In the genomic region with DNA sequence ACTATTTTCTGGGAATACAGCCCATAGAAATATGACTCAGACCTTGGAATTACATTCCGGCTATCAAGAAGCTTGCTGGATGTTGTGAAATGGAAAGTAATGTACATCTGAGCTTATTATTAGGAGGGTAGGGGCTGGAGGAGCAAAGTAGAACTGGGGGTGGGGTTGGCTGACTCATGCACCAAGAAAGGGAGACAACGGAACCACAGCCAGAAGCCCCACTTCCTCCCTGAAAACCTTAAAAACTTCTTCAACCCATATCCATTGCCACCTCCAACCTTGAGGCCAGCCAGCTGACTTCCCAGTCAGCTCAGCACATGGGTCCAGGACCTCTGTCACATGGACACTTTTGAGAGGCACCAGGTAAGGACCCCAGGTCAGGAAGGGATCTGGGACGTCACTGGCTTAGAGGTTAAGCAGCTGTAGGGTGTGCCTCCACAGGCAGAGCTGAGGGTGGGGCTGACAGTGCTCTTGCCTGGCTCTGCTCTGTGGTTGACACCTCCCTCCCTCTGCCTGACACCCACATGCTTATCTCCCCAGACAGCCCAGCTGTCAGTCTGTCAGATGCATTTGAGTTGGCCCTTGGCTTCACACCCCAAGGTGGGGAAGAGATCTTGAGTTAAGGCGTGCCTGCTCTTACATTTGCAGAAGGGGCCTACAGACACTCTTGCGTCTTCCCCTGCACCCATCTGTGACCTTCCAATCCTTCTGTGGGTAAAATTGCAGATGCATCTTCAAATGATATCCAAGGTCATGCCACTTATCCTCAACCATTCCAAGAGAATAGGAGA, we compare ENCODE assay signal across 9 cellular contexts. TPM values are rescaled to one million over a fixed set of nuclear protein-coding genes. Genes with fewer than 3 reads are reported as not detected.
DNase-seq lines count a peak whose midpoint lies in the region; ATAC-seq and TF ChIP-seq lines count a peak whose summit lies in the region.
"Had no signal": no experiment of that assay in that cellular context is flagged by ENCODE, and none has a peak within 500 bp of the region (broad histone marks: within the 10 kb centered on the region; RNA-seq: fewer than 3 reads in every experiment).

No MANE protein-coding gene starts in this region.

- no peaks in the 10 kb centered on the region for H3K27me3 ChIP-seq in BJ (ENCODE audit: control insufficient read depth, insufficient read depth, low read length)

- TF ChIP-seq CTCF in BJ (IDR thresholded peaks at IDR 0.05; ENCODE audit: insufficient read depth, low read depth, low read length) (no peak), fibroblast of pulmonary artery (IDR thresholded peaks at IDR 0.05; ENCODE audit: low read length, missing control alignments) (no peak)

- DNase-seq in BJ (ENCODE audit: low read depth) (peak; percentile 97), NCI-H446 treated with DMSO at 0.1 percent for 48 hours (lab: John Stamatoyannopoulos, UW) (peak; percentile 47), fibroblast of pulmonary artery (ENCODE audit: low read depth) (peak; percentile 96), HT-29 (ENCODE audit: low spot score) (no peak), hippocampal formation (lab: John Stamatoyannopoulos, UW) (no peak)
- peak; percentile 74 for DNase-seq in activated CD8-positive, alpha-beta memory T cell treated with anti-CD3 and anti-CD28 coated beads, Interleukin-2, amount 50 U/mL, for 1 hour (ENCODE audit: extremely low read depth)
- DNase-seq in stimulated activated CD4-positive, alpha-beta T cell treated with anti-CD3 and anti-CD28 coated beads, Interleukin-1b, Interleukin-23, amount 100 ng/mL, for 48 hours = peak; percentile 71

- H3K4me3 ChIP-seq in BJ (ENCODE audit: low read depth, low read length) = no peak overlapping the region
- H3K4me3 ChIP-seq in fibroblast of pulmonary artery (replicated peaks; ENCODE audit: low read depth, low read length) = no peak overlapping the region

- CTCF ChIA-PET in BJ (lab: Yijun Ruan, JAX) = interaction anchor here (0.9 to 8.5 kb wide), 6 partner anchors 13 to 57 kb away, joined by 4 to 78 read pairs (median 8); no protein-coding TSS in a partner anchor

- H3K36me3 ChIP-seq in BJ (ENCODE audit: control insufficient read depth, insufficient read depth, low read length) = no peaks in the 10 kb centered on the region

- POLR2A ChIA-PET in BJ (lab: Charles Lee) = interaction anchor here (0.6 to 1.0 kb wide), 4 partner anchors 53 to 1527 kb away, joined by 3 to 4 read pairs (median 3); a partner anchor contains a TSS

- ATAC-seq in GM21723 (IDR thresholded peaks at IDR 0.05; ENCODE audit: unreplicated experiment) = peak; percentile 89

RNA-seq across cellular contexts. Expression of a gene that starts 5.7 kb away (rescaled TPM):
- polyA plus RNA-seq in BJ (2011; rRNA removed) = not detected in 2 replicates
- not detected in 2 replicates for polyA minus RNA-seq in BJ (2011; rRNA and poly(A)+ RNA removed)
- total RNA-seq in HT-29 (2014; rRNA removed; shearing (Covaris generic)) = not detected in 2 replicates
- total RNA-seq: pulmonary artery endothelial cell had no signal

RNA-seq across cellular contexts. Expression of a gene that starts 24.4 kb away (rescaled TPM):
- 0.20 and 0.44 TPM in 2 replicates for polyA plus RNA-seq in BJ (2011; rRNA removed)
- 0.62 TPM in 1 of 2 replicates, not detected in the other for polyA minus RNA-seq in BJ (2011; rRNA and poly(A)+ RNA removed)
- total RNA-seq in HT-29 (2014; rRNA removed; shearing (Covaris generic)) = 32.7 and 49.4 TPM in 2 replicates
- total RNA-seq: pulmonary artery endothelial cell had no signal

RNA-seq across cellular contexts. Expression of a gene that starts 32.3 kb away (rescaled TPM):
- not detected in 2 replicates for polyA plus RNA-seq in BJ (2011; rRNA removed)
- not detected in 2 replicates for polyA minus RNA-seq in BJ (2011; rRNA and poly(A)+ RNA removed)
- not detected in 2 replicates for total RNA-seq in HT-29 (2014; rRNA removed; shearing (Covaris generic))
- total RNA-seq: pulmonary artery endothelial cell had no signal

RNA-seq across cellular contexts. Expression of a gene that starts 53.8 kb away (rescaled TPM):
- 37.2 and 46.2 TPM in 2 replicates for polyA plus RNA-seq in BJ (2011; rRNA removed)
- 32.1 and 40.5 TPM in 2 replicates for polyA minus RNA-seq in BJ (2011; rRNA and poly(A)+ RNA removed)
- total RNA-seq in HT-29 (2014; rRNA removed; shearing (Covaris generic)) = 36.0 and 43.9 TPM in 2 replicates

Comparison
In these comparisons a context has a peak if more than half of its experiments do, and no peak if none do; other contexts are left out.
1. DNase-seq: peak in BJ (single experiment), NCI-H446 treated with DMSO at 0.1 percent for 48 hours (single experiment), activated CD8-positive, alpha-beta memory T cell treated with anti-CD3 and anti-CD28 coated beads, Interleukin-2, amount 50 U/mL, for 1 hour (single experiment), fibroblast of pulmonary artery (single experiment) and stimulated activated CD4-positive, alpha-beta T cell treated with anti-CD3 and anti-CD28 coated beads, Interleukin-1b, Interleukin-23, amount 100 ng/mL, for 48 hours (single experiment); none in HT-29 (single experiment) and hippocampal formation (0 of 2).